Comparison of ENCODE assay signal across 8 cellular contexts in the genomic region with DNA sequence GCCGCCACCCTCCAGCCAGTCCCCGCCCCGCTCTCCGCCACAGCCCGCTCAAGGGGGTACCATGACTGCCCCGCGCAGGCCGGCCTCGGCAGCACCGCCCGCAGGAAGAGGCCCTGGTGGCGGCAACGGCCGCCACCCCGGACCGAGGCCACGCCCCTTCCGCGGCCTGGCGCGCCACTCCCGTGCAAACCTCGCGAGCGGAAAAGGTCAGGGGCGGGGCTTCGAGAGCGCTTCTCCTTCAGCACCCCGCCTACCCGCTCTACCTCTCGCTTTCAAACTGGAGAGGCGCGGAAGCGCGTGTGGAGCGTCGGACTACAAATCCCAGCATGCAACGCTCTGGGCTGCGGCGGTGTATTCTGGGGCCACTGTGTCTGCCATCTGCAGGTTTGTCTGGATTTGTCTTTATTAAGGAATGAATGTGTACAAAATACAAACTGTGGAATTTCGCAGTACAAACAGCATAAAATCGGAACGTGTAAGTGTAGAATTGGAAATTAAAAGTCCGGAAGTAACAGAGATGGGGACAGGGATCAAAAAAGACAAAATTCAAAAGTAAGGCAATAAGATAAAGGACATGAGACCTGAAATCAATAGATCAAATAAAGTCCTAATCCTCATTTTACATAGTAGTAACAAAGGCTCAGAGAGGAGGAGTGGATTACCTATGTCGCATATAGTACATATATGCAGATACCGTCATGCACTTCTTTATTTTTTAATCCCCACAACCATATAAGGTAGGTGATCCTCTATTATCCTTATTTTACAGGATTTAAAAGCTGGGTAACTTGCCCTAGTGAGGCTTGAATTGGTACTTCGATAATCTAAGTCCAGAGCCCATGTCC. TPM values are rescaled to one million over a fixed set of nuclear protein-coding genes. Genes with fewer than 3 reads are reported as not detected.
A peak's percentile ranks its signal among the peaks of the same experiment; 100 is the strongest.
DNase-seq lines count a peak whose midpoint lies in the region; ATAC-seq and TF ChIP-seq lines count a peak whose summit lies in the region.

No MANE protein-coding gene starts in this region.

- H3K27ac Mint-ChIP-seq in natural killer cell: peak overlapping the region; percentile 85 to 88

- POLR2A ChIA-PET in RWPE1 (lab: Yijun Ruan, JAX; ENCODE audit: low non-redundant PET): no interaction called here

- intact Hi-C loops in natural killer cell (cut with micrococcal nuclease): loop anchor here (1.0 to 10.0 kb wide), 7 partner anchors 127 to 1197 kb away; partner anchors contain the start of genes CEP170, COX20 and HNRNPU

- peaks cover 33 to 37% of the 10 kb centered on the region in 2 donors for H3K4me1 Mint-ChIP-seq in natural killer cell

- peak overlapping the region; percentile 80 for H3K4me3 Mint-ChIP-seq in natural killer cell

- no peaks in the 10 kb centered on the region for H3K36me3 Mint-ChIP-seq in natural killer cell

- H3K4me3 ChIP-seq in H7 (ENCODE audit: insufficient read depth, low read depth, low read length): peak overlapping the region; percentile 98

- peak; percentile 85 to 96 (median 90) for ATAC-seq in natural killer cell

- H3K27me3 ChIP-seq in H7 (ENCODE audit: control insufficient read depth, insufficient read depth, low read length): no peaks in the 10 kb centered on the region

- TF ChIP-seq CTCF in RWPE1 (conservative IDR thresholded peaks at IDR 0.05; ENCODE audit: low read depth) (peak; percentile 77), natural killer cell (IDR thresholded peaks at IDR 0.05) (peak; percentile 31)

- H3K36me3 ChIP-seq in H7 (replicated peaks; ENCODE audit: control insufficient read depth, insufficient read depth, low read length): peaks cover 2% of the 10 kb centered on the region; the same call in 1 of the 2 replicates

- CTCF ChIA-PET in RWPE1 (lab: Yijun Ruan, JAX): interaction anchor here (0.6 to 0.7 kb wide), 3 partner anchors 16 to 753 kb away, joined by 3 to 6 read pairs (median 4); no protein-coding TSS in a partner anchor

- peak overlapping the region; percentile 96 for H3K27ac ChIP-seq in RWPE1

- DNase-seq in ELR (ENCODE audit: low read depth) (peak; percentile 100), H7 (peak; percentile 98), LoVo (ENCODE audit: low spot score) (peak; percentile 98), RWPE1 (ENCODE audit: low spot score) (peak; percentile 95), fibroblast of peridontal ligament (ENCODE audit: extremely low read depth) (peak; percentile 99), natural killer cell (peak; percentile 98)
- DNase-seq in activated T-helper 9 cell treated with anti-CD3 and anti-CD28 coated beads, Interleukin-2, amount 50 U/mL, for 16 hours (ENCODE audit: low read depth): peak; percentile 99
- peak; percentile 94 to 99 (median 98) for DNase-seq in stimulated activated naive CD4-positive, alpha-beta T cell (lab: John Stamatoyannopoulos, UW)

- H3K9me3 Mint-ChIP-seq in natural killer cell: no peaks in the 10 kb centered on the region

- no peaks in the 10 kb centered on the region for H3K27me3 Mint-ChIP-seq in natural killer cell (ENCODE audit: low read depth in 2 of 2)

RNA-seq across cellular contexts. Expression of gene ADSS2, which starts 0.5 kb away (rescaled TPM):
- 80.5 and 110 TPM in 2 replicates for total RNA-seq in H7 (2014; rRNA removed; shearing (Covaris generic))
- total RNA-seq in natural killer cell: 10 to 100 TPM; 49.2 to 67.9 (median 54.8) TPM

RNA-seq across cellular contexts. Expression of gene CATSPERE, which starts 8.9 kb away (rescaled TPM):
- 0.14 TPM in 1 of 2 replicates, not detected in the other for total RNA-seq in H7 (2014; rRNA removed; shearing (Covaris generic))
- total RNA-seq in natural killer cell: 1 to 10 TPM in 1 of 3 donors, under 1 TPM in 2; 0.79 to 1.4 (median 0.80) TPM

Comparison
In these comparisons a context has a peak if more than half of its experiments do, and no peak if none do; other contexts are left out.
1. Peak in every context shown above with its lines: DNase-seq, ATAC-seq, H3K4me3 ChIP-seq and H3K27ac ChIP-seq.